Comparison of ENCODE assay signal across 10 cellular contexts in the genomic region with DNA sequence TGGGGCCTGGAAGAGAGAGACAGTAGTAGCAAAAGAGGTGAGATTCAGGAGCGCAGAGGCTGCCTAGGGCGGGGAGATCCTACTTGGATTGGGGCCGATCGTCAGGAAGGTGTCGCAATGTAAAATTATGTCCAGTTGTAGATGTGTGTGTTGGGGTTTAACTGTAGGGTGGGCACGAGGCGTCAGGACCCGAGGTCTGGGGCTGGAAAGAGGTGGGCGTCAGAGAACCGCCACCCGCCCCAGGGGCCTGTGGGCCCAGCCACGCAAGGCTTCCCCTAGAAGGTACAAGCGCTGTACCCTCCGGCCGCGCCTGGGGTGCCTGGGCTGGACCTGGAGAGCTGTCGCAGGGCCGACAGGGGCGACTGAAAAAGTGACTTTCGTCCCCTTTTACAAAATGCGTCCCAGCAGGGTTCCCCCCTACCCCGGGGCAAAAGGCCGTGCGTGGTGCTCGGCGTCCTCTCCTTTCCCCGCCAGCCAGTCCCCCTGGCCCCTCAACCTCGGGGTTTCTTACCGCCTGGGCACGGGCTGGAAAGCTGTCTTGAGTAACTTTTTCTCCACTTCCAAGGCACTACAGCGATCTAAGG. TPM values are rescaled to one million over a fixed set of nuclear protein-coding genes. Genes with fewer than 3 reads are reported as not detected.
DNase-seq lines count a peak whose midpoint lies in the region; ATAC-seq and TF ChIP-seq lines count a peak whose summit lies in the region.
"Had no signal": no experiment of that assay in that cellular context is flagged by ENCODE, and none has a peak within 500 bp of the region (broad histone marks: within the 10 kb centered on the region; RNA-seq: fewer than 3 reads in every experiment).

No MANE protein-coding gene starts in this region.

- no peaks in the 10 kb centered on the region for H3K27me3 ChIP-seq in A673 (replicated peaks; ENCODE audit: insufficient read depth, low read depth, low read length, poor library complexity)
- H3K27me3 ChIP-seq in HAP-1 (ENCODE audit: low read depth): no peaks in the 10 kb centered on the region

- in situ Hi-C loops in HAP-1 (cut with MboI; ENCODE audit: low sequenced_read_pairs): loop anchor here (10.0 to 25.0 kb wide), 3 partner anchors 522 to 978 kb away; a partner anchor contains a TSS

- BruUV-seq in A673 (replicated peaks; lab: Mats Ljungman, UMichigan): no TSS peak

- 6 to 8% methylated on average over 23 to 28 of the region's 31 CpGs for WGBS in mesodermal cell (ENCODE audit: insufficient coverage in 2 of 2), 2 experiments

- CTCF ChIA-PET in A673 (lab: Charles Lee): no interaction called here

- DNase-seq in A673 (ENCODE audit: low spot score) (peak; percentile 37), HAP-1 (ENCODE audit: low spot score in 2 of 2) (peak; percentile 17 to 23), choroid plexus epithelial cell (ENCODE audit: low read depth) (no peak), NCI-H510A treated with DMSO at 0.1 percent for 48 hours (lab: John Stamatoyannopoulos, UW) (no peak)
- no peak for DNase-seq in stimulated activated CD4-positive, alpha-beta T cell treated with anti-CD3 and anti-CD28 coated beads, Interleukin-2, amount 100 ng/mL, for 24 hours
- DNase-seq: IMR-90; stimulated activated CD4-positive, alpha-beta T cell treated with anti-CD3 and anti-CD28 coated beads, Interleukin-15, amount 100 ng/mL, for 24 hours had no signal

- POLR2A ChIA-PET in A673 (lab: Charles Lee; ENCODE audit: low non-redundant PET): no interaction called here

- intact Hi-C loops in A673 (cut with micrococcal nuclease; ENCODE audit: unreplicated experiment): loop anchor here (2.0 to 10.0 kb wide), 3 partner anchors 191 to 511 kb away; no protein-coding TSS in a partner anchor

- H3K4me1 ChIP-seq in A673 (ENCODE audit: insufficient read depth, low read length, poor library complexity, severe bottlenecking) (no peaks in the 10 kb centered on the region), HAP-1 (no peaks in the 10 kb centered on the region), mesodermal cell (ENCODE audit: control insufficient read depth, insufficient read depth, low read length, poor library complexity, severe bottlenecking) (peaks cover 5% of the 10 kb centered on the region)

- ATAC-seq in HG02970 (IDR thresholded peaks at IDR 0.05; ENCODE audit: low FRiP score, unreplicated experiment) (no peak), GM18517 (IDR thresholded peaks at IDR 0.05; ENCODE audit: unreplicated experiment) (no peak)

- H3K36me3 ChIP-seq in A673 (ENCODE audit: insufficient read depth, low read length, poor library complexity, severe bottlenecking) (peaks cover 8% of the 10 kb centered on the region), HAP-1 (replicated peaks) (no peaks in the 10 kb centered on the region), mesodermal cell (ENCODE audit: control insufficient read depth, insufficient read depth, low read length) (no peaks in the 10 kb centered on the region)

- H3K9me3 ChIP-seq in A673 (ENCODE audit: low read depth, low read length, poor library complexity, severe bottlenecking) (no peaks in the 10 kb centered on the region), HAP-1 (no peaks in the 10 kb centered on the region), mesodermal cell (ENCODE audit: control insufficient read depth, low read length) (no peaks in the 10 kb centered on the region)

- peak overlapping the region; percentile 74 for H3K4me3 ChIP-seq in A673 (ENCODE audit: low read depth, low read length, poor library complexity, severe bottlenecking)
- H3K4me3 ChIP-seq in HAP-1: peak overlapping the region; percentile 61
- peak overlapping the region; percentile 64 for H3K4me3 ChIP-seq in choroid plexus epithelial cell (ENCODE audit: low read depth, low read length)
- H3K4me3 ChIP-seq in mesodermal cell (ENCODE audit: extremely low read depth, insufficient read depth, low read length, poor library complexity, severe bottlenecking): peak overlapping the region; percentile 56

- TF ChIP-seq CTCF in A673 (conservative IDR thresholded peaks at IDR 0.05; ENCODE audit: low read depth, low read length): no peak
- TF ChIP-seq CTCF in choroid plexus epithelial cell (conservative IDR thresholded peaks at IDR 0.05; ENCODE audit: low read depth, low read length): no peak

- H3K27ac ChIP-seq in A673 (ENCODE audit: low read depth, low read length, poor library complexity, severe bottlenecking): peak overlapping the region; percentile 56
- no peak overlapping the region for H3K27ac ChIP-seq in mesodermal cell (ENCODE audit: low read depth, low read length, severe bottlenecking)

RNA-seq across cellular contexts. Expression of a gene that starts 2.8 kb away (rescaled TPM):
- total RNA-seq in A673 (2021): 22.7 and 22.9 TPM in 2 replicates
- polyA plus RNA-seq in mesodermal cell (2013, experiment 1 of 2): 7.9 TPM
- polyA plus RNA-seq in mesodermal cell (2013, experiment 2 of 2): 11.8 TPM
- total RNA-seq: IMR-90 had no signal
- polyA plus RNA-seq: IMR-90 had no signal

Comparison
In these comparisons a context has a peak if more than half of its experiments do, and no peak if none do; other contexts are left out.
1. DNase-seq: peak in A673 (single experiment) and HAP-1 (2 of 2); none in choroid plexus epithelial cell (single experiment), NCI-H510A treated with DMSO at 0.1 percent for 48 hours (single experiment) and stimulated activated CD4-positive, alpha-beta T cell treated with anti-CD3 and anti-CD28 coated beads, Interleukin-2, amount 100 ng/mL, for 24 hours (0 of 2).
2. Peak in every context shown above with its lines, with median percentiles within 50 percentile points of each other: H3K4me3 ChIP-seq.